Comparison of ENCODE assay signal across 19 cellular contexts in genomic region chr2:59314367-59314766, GRCh38.
"Had no signal": no experiment of that assay in that cellular context is flagged by ENCODE, and none has a peak within 500 bp of the region (broad histone marks: within the 10 kb centered on the region; RNA-seq: fewer than 3 reads in every experiment).

No MANE protein-coding gene starts in this region.

- H3K4me3 Mint-ChIP-seq: activated naive CD4-positive, alpha-beta T cell treated with anti-CD3 and anti-CD28 coated beads for 36 hours; activated T-cell treated with anti-CD3 and anti-CD28 coated beads, Interleukin-2, amount 50 U/mL, for 72 hours; endodermal cell; mesothelial cell of epicardium; natural killer cell; stimulated activated effector memory CD8-positive, alpha-beta T cell treated with anti-CD3 and anti-CD28 coated beads, Interleukin-12 subunit alpha, Interleukin-12 subunit beta, amount 100 ng/mL, for 72 hours had no signal

- DNase-seq: activated CD4-positive, alpha-beta T cell treated with anti-CD3 and anti-CD28 coated beads for 1 hour; activated effector memory CD4-positive, alpha-beta T cell treated with Interleukin-2 at 50 U/mL for 16 hours; activated naive CD4-positive, alpha-beta T cell treated with anti-CD3 and anti-CD28 coated beads for 36 hours; activated T-cell treated with anti-CD3 and anti-CD28 coated beads, Interleukin-2, amount 50 U/mL, for 72 hours; cortex of kidney; endodermal cell; esophagus squamous epithelium; gastrocnemius medialis; head of caudate nucleus; hypothalamus; left ventricle myocardium superior; mammary epithelial cell; natural killer cell; small intestine; stimulated activated CD4-positive, alpha-beta T cell treated with anti-CD3 and anti-CD28 coated beads, Interleukin-2, amount 100 ng/mL, for 24 hours; transverse colon had no signal

- H3K36me3 Mint-ChIP-seq: mesothelial cell of epicardium; natural killer cell; stimulated activated effector memory CD8-positive, alpha-beta T cell treated with anti-CD3 and anti-CD28 coated beads, Interleukin-12 subunit alpha, Interleukin-12 subunit beta, amount 100 ng/mL, for 72 hours had no signal

- H3K9me3 Mint-ChIP-seq: activated naive CD4-positive, alpha-beta T cell treated with anti-CD3 and anti-CD28 coated beads for 36 hours; activated T-cell treated with anti-CD3 and anti-CD28 coated beads, Interleukin-2, amount 50 U/mL, for 72 hours; endodermal cell had no signal

- ATAC-seq: activated T-cell treated with anti-CD3 and anti-CD28 coated beads, Interleukin-2, amount 50 U/mL, for 72 hours; gastrocnemius medialis; left ventricle myocardium superior; sciatic nerve; stimulated activated effector memory CD8-positive, alpha-beta T cell treated with anti-CD3 and anti-CD28 coated beads, Interleukin-12 subunit alpha, Interleukin-12 subunit beta, amount 100 ng/mL, for 72 hours had no signal

- H3K4me1 Mint-ChIP-seq: stimulated activated effector memory CD8-positive, alpha-beta T cell treated with anti-CD3 and anti-CD28 coated beads, Interleukin-12 subunit alpha, Interleukin-12 subunit beta, amount 100 ng/mL, for 72 hours had no signal

- H3K27ac Mint-ChIP-seq: activated naive CD4-positive, alpha-beta T cell treated with anti-CD3 and anti-CD28 coated beads for 36 hours; activated T-cell treated with anti-CD3 and anti-CD28 coated beads, Interleukin-2, amount 50 U/mL, for 72 hours; endodermal cell; mesothelial cell of epicardium; natural killer cell; stimulated activated effector memory CD8-positive, alpha-beta T cell treated with anti-CD3 and anti-CD28 coated beads, Interleukin-12 subunit alpha, Interleukin-12 subunit beta, amount 100 ng/mL, for 72 hours had no signal
